In genomic region chr2:170505631-170506270, GRCh38 we compare ENCODE assay signal across 12 cellular contexts.
DNase-seq lines count a peak whose midpoint lies in the region; TF ChIP-seq lines count a peak whose summit lies in the region.
"Had no signal": no experiment of that assay in that cellular context is flagged by ENCODE, and none has a peak within 500 bp of the region (broad histone marks: within the 10 kb centered on the region; RNA-seq: fewer than 3 reads in every experiment).

No MANE protein-coding gene starts in this region.

- peaks cover 26% of the 10 kb centered on the region for H3K27me3 Mint-ChIP-seq in activated CD4-positive, alpha-beta T cell treated with anti-CD3 and anti-CD28 coated beads, Interleukin-2, amount 10 ng/mL, durations not matched to agents 7 days and 5 days
- peaks cover 4% of the 10 kb centered on the region for H3K27me3 Mint-ChIP-seq in endothelial cell (ENCODE audit: unreplicated experiment)
- H3K27me3 Mint-ChIP-seq: central memory CD8-positive, alpha-beta T cell had no signal

- CTCF ChIA-PET in activated CD4-positive, alpha-beta T cell treated with anti-CD3 and anti-CD28 coated beads, Interleukin-2, amount 10 ng/mL, durations not matched to agents 7 days and 5 days (lab: Charles Lee): no interaction called here

- H2BK120ac ChIP-seq in mesendoderm (ENCODE audit: low read depth, low read length): no peak overlapping the region

- H3K36me3 ChIP-seq in mesendoderm (ENCODE audit: control insufficient read depth, insufficient read depth, low read length) (no peaks in the 10 kb centered on the region), transverse colon (no peaks in the 10 kb centered on the region)

- H3K4me3 ChIP-seq in mesendoderm (ENCODE audit: low read length) (no peak overlapping the region), transverse colon (no peak overlapping the region)

- H2AK5ac ChIP-seq in mesendoderm (ENCODE audit: low read length): no peak overlapping the region

- POLR2A ChIA-PET in activated CD4-positive, alpha-beta T cell treated with anti-CD3 and anti-CD28 coated beads, Interleukin-2, amount 10 ng/mL, durations not matched to agents 7 days and 5 days (lab: Charles Lee): no interaction called here

- no peak for TF ChIP-seq EP300 in transverse colon (IDR thresholded peaks at IDR 0.05; ENCODE audit: low read depth)

- in situ Hi-C loops in transverse colon (cut with MboI; ENCODE audit: low pct_ligation_motif_present in 1 of 4, low pct_unique_long_range_greater_than_20kb in 1 of 4, low sequenced_read_pairs in 3 of 4): no loop called here

- no CpG with 5 or more reads among the region's 6 CpGs for WGBS in mesendoderm (ENCODE audit: extremely low coverage, insufficient coverage, low lambda C conversion rate)
- 56 to 60% methylated on average over 5 to 6 of the region's 6 CpGs for WGBS in transverse colon (ENCODE audit: low coverage in 1 of 2), 2 donors

- H3K18ac ChIP-seq in mesendoderm (ENCODE audit: low read length): peak overlapping the region; percentile 36

- H3K36me3 Mint-ChIP-seq in activated CD4-positive, alpha-beta T cell treated with anti-CD3 and anti-CD28 coated beads, Interleukin-2, amount 10 ng/mL, durations not matched to agents 7 days and 5 days (ENCODE audit: low read depth): no peaks in the 10 kb centered on the region
- no peaks in the 10 kb centered on the region for H3K36me3 Mint-ChIP-seq in endothelial cell (ENCODE audit: low read depth, unreplicated experiment)
- H3K36me3 Mint-ChIP-seq: naive thymus-derived CD4-positive, alpha-beta T cell had no signal

- peak overlapping the region; percentile 10 for H3K27ac Mint-ChIP-seq in activated CD4-positive, alpha-beta T cell treated with anti-CD3 and anti-CD28 coated beads, Interleukin-2, amount 10 ng/mL, durations not matched to agents 7 days and 5 days
- H3K27ac Mint-ChIP-seq in endothelial cell (ENCODE audit: unreplicated experiment): peak overlapping the region; percentile 97

- peak overlapping the region; percentile 34 for H2BK5ac ChIP-seq in mesendoderm (ENCODE audit: low read length)

- H3K9me3 Mint-ChIP-seq in activated CD4-positive, alpha-beta T cell treated with anti-CD3 and anti-CD28 coated beads, Interleukin-2, amount 10 ng/mL, durations not matched to agents 7 days and 5 days: no peaks in the 10 kb centered on the region
- H3K9me3 Mint-ChIP-seq in endothelial cell (ENCODE audit: unreplicated experiment): no peaks in the 10 kb centered on the region
- H3K9me3 Mint-ChIP-seq: central memory CD8-positive, alpha-beta T cell; naive thymus-derived CD4-positive, alpha-beta T cell had no signal

- H3K9me3 ChIP-seq in transverse colon: no peaks in the 10 kb centered on the region

- no peaks in the 10 kb centered on the region for H3K27me3 ChIP-seq in mesendoderm (ENCODE audit: insufficient read depth, low read length, poor library complexity)
- no peaks in the 10 kb centered on the region for H3K27me3 ChIP-seq in transverse colon

- H3K9ac ChIP-seq in mesendoderm (ENCODE audit: low read length): no peak overlapping the region

- H3K23ac ChIP-seq in mesendoderm (ENCODE audit: low read length): no peak overlapping the region

- no peaks in the 10 kb centered on the region for H3K79me2 ChIP-seq in mesendoderm (ENCODE audit: control insufficient read depth, insufficient read depth, low read length)

- no peak overlapping the region for H4K8ac ChIP-seq in mesendoderm (ENCODE audit: low read depth, low read length)

- peak; percentile 10 for DNase-seq in activated CD4-positive, alpha-beta T cell treated with anti-CD3 and anti-CD28 coated beads, Interleukin-2, amount 10 ng/mL, durations not matched to agents 7 days and 5 days
- DNase-seq in activated CD4-positive, alpha-beta T cell treated with anti-CD3 and anti-CD28 coated beads for 1 hour: no peak
- DNase-seq in endothelial cell (ENCODE audit: low spot score) (peak; percentile 8), mesendoderm (peak; percentile 65), transverse colon (peak; percentile 40), epidermal melanocyte (ENCODE audit: insufficient read length, low spot score) (no peak), NOMO-1 treated with dmso at 0.1 percent for 144 hours (lab: John Stamatoyannopoulos, UW; ENCODE audit: unreplicated experiment) (no peak)
- no peak for DNase-seq in stimulated activated CD4-positive, alpha-beta T cell treated with anti-CD3 and anti-CD28 coated beads, Interleukin-4, amount 100 ng/mL, for 4 hours
- DNase-seq: AML-193, NCI-H1105 had no signal

- peaks cover 37% of the 10 kb centered on the region for H3K4me1 Mint-ChIP-seq in activated CD4-positive, alpha-beta T cell treated with anti-CD3 and anti-CD28 coated beads, Interleukin-2, amount 10 ng/mL, durations not matched to agents 7 days and 5 days
- peaks cover 66% of the 10 kb centered on the region for H3K4me1 Mint-ChIP-seq in endothelial cell (ENCODE audit: unreplicated experiment)

- H3K4me3 Mint-ChIP-seq in activated CD4-positive, alpha-beta T cell treated with anti-CD3 and anti-CD28 coated beads, Interleukin-2, amount 10 ng/mL, durations not matched to agents 7 days and 5 days: no peak overlapping the region
- H3K4me3 Mint-ChIP-seq in endothelial cell (ENCODE audit: unreplicated experiment): peak overlapping the region; percentile 35
- H3K4me3 Mint-ChIP-seq: central memory CD8-positive, alpha-beta T cell had no signal

- peaks cover 19% of the 10 kb centered on the region for H3K4me1 ChIP-seq in mesendoderm (ENCODE audit: control insufficient read depth, low read depth, low read length)
- peaks cover 0 to 22% (median 6%) of the 10 kb centered on the region in 4 donors for H3K4me1 ChIP-seq in transverse colon

- no peak overlapping the region for H2BK15ac ChIP-seq in mesendoderm (replicated peaks; ENCODE audit: low read depth)

- peak overlapping the region; percentile 28 for H3K4ac ChIP-seq in mesendoderm (ENCODE audit: low read depth, low read length)

- TF ChIP-seq CTCF in endothelial cell (IDR thresholded peaks at IDR 0.05; ENCODE audit: unreplicated experiment) (no peak), transverse colon (IDR thresholded peaks at IDR 0.05) (no peak)

- intact Hi-C loops in transverse colon (cut with DNase I; ENCODE audit: low total_unique reads): loop anchor here (10.0 kb wide), 1 partner anchor 209 kb away; the partner anchor contains the start of gene SP5

- H3K79me1 ChIP-seq in mesendoderm (ENCODE audit: low read length): no peaks in the 10 kb centered on the region

- no peak for TF ChIP-seq POLR2A in transverse colon (IDR thresholded peaks at IDR 0.05)

- H3K4me2 ChIP-seq in mesendoderm (ENCODE audit: low read length): no peak overlapping the region

- H3K56ac ChIP-seq in mesendoderm (ENCODE audit: low read length): peak overlapping the region; percentile 68

- H3K27ac ChIP-seq in mesendoderm (ENCODE audit: low read depth, low read length) (peak overlapping the region; percentile 67), transverse colon (peak overlapping the region; percentile 40 to 56 (median 42))

- H4K5ac ChIP-seq in mesendoderm (ENCODE audit: low read length): no peak overlapping the region

Comparison
In these comparisons a context has a peak if more than half of its experiments do, and no peak if none do; other contexts are left out.
1. DNase-seq: peak in activated CD4-positive, alpha-beta T cell treated with anti-CD3 and anti-CD28 coated beads, Interleukin-2, amount 10 ng/mL, durations not matched to agents 7 days and 5 days (single experiment), endothelial cell (single experiment), mesendoderm (single experiment) and transverse colon (single experiment); none in activated CD4-positive, alpha-beta T cell treated with anti-CD3 and anti-CD28 coated beads for 1 hour (single experiment), epidermal melanocyte (single experiment), stimulated activated CD4-positive, alpha-beta T cell treated with anti-CD3 and anti-CD28 coated beads, Interleukin-4, amount 100 ng/mL, for 4 hours (0 of 2) and NOMO-1 treated with dmso at 0.1 percent for 144 hours (single experiment).